18 cellular contexts compared by ENCODE assay signal in the genomic region with DNA sequence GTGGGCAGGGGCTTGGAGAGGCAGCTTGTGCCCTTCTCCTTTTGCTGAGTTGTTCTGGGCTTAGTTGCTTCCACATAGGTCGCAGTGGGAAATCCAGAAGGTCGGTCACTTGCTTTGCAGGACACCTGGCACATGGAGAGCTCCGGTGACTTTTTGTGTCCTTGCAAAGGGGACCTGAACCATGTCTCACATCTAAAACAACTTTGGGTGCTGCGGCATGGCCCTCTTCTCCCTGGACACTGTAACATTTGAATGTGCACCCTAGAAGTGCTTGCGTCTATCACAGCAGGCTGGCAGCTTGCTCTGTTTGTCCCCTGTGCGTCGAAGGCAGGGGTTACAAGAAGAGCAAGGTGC.
"Had no signal": no experiment of that assay in that cellular context is flagged by ENCODE, and none has a peak within 500 bp of the region (broad histone marks: within the 10 kb centered on the region; RNA-seq: fewer than 3 reads in every experiment).

No MANE protein-coding gene starts in this region.

- H3K9me3 ChIP-seq: gastrocnemius medialis, mucosa of descending colon had no signal

- H3K27me3 ChIP-seq: gastrocnemius medialis, heart right ventricle, transverse colon had no signal

- H3K36me3 Mint-ChIP-seq: natural killer cell; stimulated activated naive B cell treated with anti-CD40 and anti-IgM and Interleukin-4, amounts not matched to agents 10 μg/mL and 1 μg/mL and 100 μg/mL, for 72 hours had no signal

- H3K27ac ChIP-seq: heart right ventricle, thoracic aorta, transverse colon had no signal

- H3K27ac Mint-ChIP-seq: dendritic cell treated with granulocyte-macrophage colony-stimulating factor and Interleukin-4, amounts not matched to agents 40 ng/mL and 50 ng/mL, for 4 days; endodermal cell; natural killer cell; stimulated activated naive B cell treated with anti-CD40 and anti-IgM and Interleukin-4, amounts not matched to agents 10 μg/mL and 1 μg/mL and 100 μg/mL, for 72 hours had no signal

- DNase-seq: erythroblast; gastrocnemius medialis; heart right ventricle; hypothalamus; islet precursor cell; mammary epithelial cell; mucosa of descending colon; natural killer cell; stimulated activated CD4-positive, alpha-beta T cell treated with anti-CD3 and anti-CD28 coated beads, Interleukin-2, amount 100 ng/mL, for 24 hours; stimulated activated CD4-positive, alpha-beta T cell treated with anti-CD3 and anti-CD28 coated beads, Interleukin-4, amount 100 ng/mL, for 4 hours; stimulated activated naive B cell treated with anti-CD40 and anti-IgM and Interleukin-4, amounts not matched to agents 10 μg/mL and 1 μg/mL and 100 μg/mL, for 72 hours; stimulated activated naive CD8-positive, alpha-beta T cell treated with anti-CD3 and anti-CD28 coated beads, Interleukin-15, amount 100 ng/mL, for 72 hours; transverse colon had no signal

- H3K27me3 Mint-ChIP-seq: stimulated activated naive B cell treated with anti-CD40 and anti-IgM and Interleukin-4, amounts not matched to agents 10 μg/mL and 1 μg/mL and 100 μg/mL, for 72 hours had no signal

- H3K9me3 Mint-ChIP-seq: dendritic cell treated with granulocyte-macrophage colony-stimulating factor and Interleukin-4, amounts not matched to agents 40 ng/mL and 50 ng/mL, for 4 days; stimulated activated naive CD8-positive, alpha-beta T cell treated with anti-CD3 and anti-CD28 coated beads, Interleukin-15, amount 100 ng/mL, for 72 hours had no signal

- H3K36me3 ChIP-seq: gastrocnemius medialis, heart right ventricle, thoracic aorta, transverse colon had no signal

- ATAC-seq: heart right ventricle; left lobe of liver; mucosa of descending colon; natural killer cell; stimulated activated naive B cell treated with anti-CD40 and anti-IgM and Interleukin-4, amounts not matched to agents 10 μg/mL and 1 μg/mL and 100 μg/mL, for 72 hours; stimulated activated naive CD8-positive, alpha-beta T cell treated with anti-CD3 and anti-CD28 coated beads, Interleukin-15, amount 100 ng/mL, for 72 hours had no signal

- H3K4me3 Mint-ChIP-seq: dendritic cell treated with granulocyte-macrophage colony-stimulating factor and Interleukin-4, amounts not matched to agents 40 ng/mL and 50 ng/mL, for 4 days; endodermal cell; natural killer cell; stimulated activated naive B cell treated with anti-CD40 and anti-IgM and Interleukin-4, amounts not matched to agents 10 μg/mL and 1 μg/mL and 100 μg/mL, for 72 hours; stimulated activated naive CD8-positive, alpha-beta T cell treated with anti-CD3 and anti-CD28 coated beads, Interleukin-15, amount 100 ng/mL, for 72 hours had no signal

- H3K4me3 ChIP-seq: gastrocnemius medialis, heart right ventricle, mucosa of descending colon, skin epidermis, thoracic aorta, transverse colon had no signal

- H3K4me1 Mint-ChIP-seq: natural killer cell; stimulated activated naive B cell treated with anti-CD40 and anti-IgM and Interleukin-4, amounts not matched to agents 10 μg/mL and 1 μg/mL and 100 μg/mL, for 72 hours; stimulated activated naive CD8-positive, alpha-beta T cell treated with anti-CD3 and anti-CD28 coated beads, Interleukin-15, amount 100 ng/mL, for 72 hours had no signal
